In genomic region chr9:120715331-120715924, GRCh38 we compare ENCODE assay signal across 1 cellular context.
A peak's percentile ranks its signal among the peaks of the same experiment; 100 is the strongest.
TF ChIP-seq lines count a peak whose summit lies in the region.

No MANE protein-coding gene starts in this region.

TF ChIP-seq in K562, 482 proteins besides CTCF, POLR2A, EP300 and RAD21 (continued from another document):
- 0 out of 2 replicates have a peak, but pooled peaks have one; percentile 18 for TF ChIP-seq ZBTB33 (CRISPR knock-in tag; IDR thresholded peaks at IDR 0.05)
- TF ChIP-seq ZNF707 (CRISPR knock-in tag; conservative IDR thresholded peaks at IDR 0.05), result no peak
- no peak for TF ChIP-seq ELF4 (CRISPR knock-in tag; IDR thresholded peaks at IDR 0.05)
TF ChIP-seq in K562: peak in this region for 1.
